In genomic region chr22:29043906-29044575, GRCh38 we compare ENCODE assay signal across 14 cellular contexts.
DNase-seq lines count a peak whose midpoint lies in the region; ATAC-seq and FAIRE-seq lines count a peak whose summit lies in the region.
"Had no signal": no experiment of that assay in that cellular context is flagged by ENCODE, and none has a peak within 500 bp of the region (broad histone marks: within the 10 kb centered on the region; RNA-seq: fewer than 3 reads in every experiment).

No MANE protein-coding gene starts in this region.

- H3K27ac ChIP-seq in ACC112 (ENCODE audit: low read depth, low read length) (peak overlapping the region; percentile 86), duodenal mucosa (ENCODE audit: low read depth, low read length) (peak overlapping the region; percentile 62)

- DNase-seq in RCC 7860 (ENCODE audit: low spot score) (peak; percentile 36), middle frontal gyrus (ENCODE audit: extremely low spot score, low spot score) (peak; percentile 12), SW 1271 (lab: John Stamatoyannopoulos, UW) (no peak), NCI-H2081 treated with DMSO at 0.1 percent for 48 hours (lab: John Stamatoyannopoulos, UW) (no peak)
- no peak for DNase-seq in activated CD4-positive, CD25-positive, alpha-beta regulatory T cell (lab: John Stamatoyannopoulos, UW)
- DNase-seq: activated T-cell treated with anti-CD3 and anti-CD28 coated beads, Interleukin-2, amount 50 U/mL, for 4 hours; effector memory CD4-positive, alpha-beta T cell; KBM-7; kidney; NCI-H526; T-helper 17 cell had no signal

- H3K9me3 ChIP-seq in duodenal mucosa (ENCODE audit: control insufficient read depth in 1 of 2, low read length in 2 of 2) = no peaks in the 10 kb centered on the region

- FAIRE-seq in RCC 7860 (lab: Jason Lieb, UNC) = peak; percentile 73
- FAIRE-seq: kidney had no signal

- H3K36me3 ChIP-seq in ACC112 (ENCODE audit: insufficient read depth, low read length) = no peaks in the 10 kb centered on the region
- H3K36me3 ChIP-seq in duodenal mucosa (ENCODE audit: control insufficient read depth in 1 of 2, insufficient read depth in 2 of 2, low read length in 2 of 2) = peaks cover 8 to 40% of the 10 kb centered on the region in 2 donors

- no peak overlapping the region for H3K9ac ChIP-seq in duodenal mucosa (ENCODE audit: low read depth in 1 of 2, low read length in 2 of 2)

- H3K27me3 ChIP-seq in ACC112 (ENCODE audit: insufficient read depth, low read length) = no peaks in the 10 kb centered on the region
- H3K27me3 ChIP-seq in duodenal mucosa (ENCODE audit: control insufficient read depth in 1 of 2, insufficient read depth in 2 of 2, low read length in 2 of 2) = no peaks in the 10 kb centered on the region

- no peaks in the 10 kb centered on the region for H3K79me2 ChIP-seq in ACC112 (ENCODE audit: control insufficient read depth, insufficient read depth, low read length, unreplicated experiment)

- peak overlapping the region; percentile 58 for H3K4me3 ChIP-seq in ACC112 (ENCODE audit: low read depth, low read length)
- no peak overlapping the region for H3K4me3 ChIP-seq in duodenal mucosa (ENCODE audit: low read depth in 1 of 2, low read length in 2 of 2)

- H2AFZ ChIP-seq in ACC112 (ENCODE audit: low read length, unreplicated experiment) = no peak overlapping the region

- ATAC-seq in GM18519 (IDR thresholded peaks at IDR 0.05; ENCODE audit: low FRiP score, unreplicated experiment) = no peak
- ATAC-seq: activated T-cell treated with anti-CD3 and anti-CD28 coated beads, Interleukin-2, amount 50 U/mL, for 4 hours; T-helper 17 cell had no signal

- H3K4me1 ChIP-seq in ACC112 (ENCODE audit: control insufficient read depth, insufficient read depth, low read length, unreplicated experiment) = peaks cover 34% of the 10 kb centered on the region
- H3K4me1 ChIP-seq in duodenal mucosa (ENCODE audit: control insufficient read depth in 1 of 2, insufficient read depth in 2 of 2, low read length in 2 of 2) = peaks cover 7 to 8% of the 10 kb centered on the region in 2 donors

Comparison
In these comparisons a context has a peak if more than half of its experiments do, and no peak if none do; other contexts are left out.
1. DNase-seq: peak in RCC 7860 (single experiment) and middle frontal gyrus (single experiment); none in SW 1271 (0 of 2), NCI-H2081 treated with DMSO at 0.1 percent for 48 hours (single experiment) and activated CD4-positive, CD25-positive, alpha-beta regulatory T cell (0 of 4).